Comparison of ENCODE assay signal across 5 cellular contexts in the genomic region with DNA sequence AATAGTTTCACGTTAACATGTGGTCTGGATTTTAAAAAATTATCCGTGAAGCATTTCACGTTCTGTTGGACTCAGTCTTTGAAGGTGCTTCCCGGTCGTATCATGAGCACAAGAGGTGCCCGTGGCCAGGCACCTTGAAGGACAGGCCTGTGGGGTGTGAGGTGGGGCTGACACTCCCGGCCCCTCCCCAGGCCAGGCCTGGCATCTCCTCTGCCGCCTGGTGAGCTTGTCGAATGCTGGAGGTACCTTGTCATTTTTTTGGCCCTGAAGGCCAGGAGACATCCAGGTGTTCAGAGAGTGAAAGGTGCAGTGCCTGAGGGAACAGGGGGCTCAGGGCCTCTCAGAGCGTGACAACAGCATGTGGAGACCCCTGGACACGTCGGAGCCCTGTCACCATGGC. TPM values are rescaled to one million over a fixed set of nuclear protein-coding genes. Genes with fewer than 3 reads are reported as not detected.
"Had no signal": no experiment of that assay in that cellular context is flagged by ENCODE, and none has a peak within 500 bp of the region (broad histone marks: within the 10 kb centered on the region; RNA-seq: fewer than 3 reads in every experiment).

No MANE protein-coding gene starts in this region.

- H3K4me3 ChIP-seq: K562 had no signal

- DNase-seq: IMR-90, KBM-7 had no signal

- ATAC-seq: HepG2, K562 had no signal

- H3K27ac ChIP-seq: HL-60 had no signal

RNA-seq across cellular contexts. Expression of a gene that starts 11.7 kb away (rescaled TPM):
- total RNA-seq: HepG2 had no signal
- polyA plus RNA-seq: HepG2 had no signal
